Comparison of ENCODE assay signal across 8 cellular contexts in the genomic region with DNA sequence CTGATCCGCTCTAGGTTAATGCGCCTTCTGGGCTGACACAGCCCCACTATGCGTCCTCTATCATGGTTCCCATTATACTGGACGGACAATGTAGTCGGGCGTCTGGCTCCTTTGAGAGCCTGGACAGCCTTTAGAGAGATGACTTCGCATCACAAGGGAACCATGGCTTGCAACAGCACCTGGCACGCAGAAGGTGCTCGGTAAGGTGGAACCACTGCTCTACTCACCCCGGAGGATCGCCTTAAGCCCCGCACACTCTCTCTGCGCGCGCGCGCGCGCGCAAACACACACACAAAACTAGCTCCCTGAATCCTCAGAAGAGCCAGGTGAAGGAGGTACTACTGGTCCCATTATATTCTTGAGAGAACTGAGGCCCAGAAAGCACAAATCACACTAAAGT. TPM values are rescaled to one million over a fixed set of nuclear protein-coding genes. Genes with fewer than 3 reads are reported as not detected.
DNase-seq lines count a peak whose midpoint lies in the region; TF ChIP-seq lines count a peak whose summit lies in the region.

No MANE protein-coding gene starts in this region.

- H3K27me3 ChIP-seq in A673 (replicated peaks; ENCODE audit: insufficient read depth, low read depth, low read length, poor library complexity) (no peaks in the 10 kb centered on the region), HUES48 (ENCODE audit: control insufficient read depth, insufficient read depth, low read length) (no peaks in the 10 kb centered on the region), muscle layer of duodenum (ENCODE audit: low read depth, low read length) (no peaks in the 10 kb centered on the region)

- H3K27ac ChIP-seq in A673 (ENCODE audit: low read depth, low read length, poor library complexity, severe bottlenecking) (peak overlapping the region; percentile 80), HUES48 (ENCODE audit: low read depth, low read length) (peak overlapping the region; percentile 89), muscle layer of duodenum (ENCODE audit: low read length) (peak overlapping the region; percentile 7)

- peak overlapping the region; percentile 52; the same call in 1 of the 2 replicates for H3K9ac ChIP-seq in HUES48 (ENCODE audit: low read depth, low read length)

- H3K36me3 ChIP-seq in A673 (ENCODE audit: insufficient read depth, low read length, poor library complexity, severe bottlenecking) (no peaks in the 10 kb centered on the region), HUES48 (ENCODE audit: control insufficient read depth, insufficient read depth, low read length) (0 out of 2 replicates have a peak, but pooled peaks cover 8% of the 10 kb centered on the region), muscle layer of duodenum (ENCODE audit: control insufficient read depth in 1 of 2, insufficient read depth in 2 of 2, low read length in 2 of 2) (peaks cover 4 to 5% of the 10 kb centered on the region in 2 donors)

- DNase-seq in A673 (ENCODE audit: low spot score) (no peak), cardiac fibroblast (ENCODE audit: low read depth in 2 of 2) (no peak), SW480 (ENCODE audit: low spot score) (no peak), NK-92 (lab: John Stamatoyannopoulos, UW; ENCODE audit: unreplicated experiment) (no peak), nucleus accumbens (lab: John Stamatoyannopoulos, UW) (no peak), GM10266 (ENCODE audit: extremely low spot score) (no peak)

- H3K4me3 ChIP-seq in A673 (ENCODE audit: low read depth, low read length, poor library complexity, severe bottlenecking) (peak overlapping the region; percentile 64), HUES48 (ENCODE audit: low read depth, low read length) (peak overlapping the region; percentile 62), cardiac fibroblast (replicated peaks in 1 of 2; ENCODE audit: low read depth in 2 of 2, low read length in 2 of 2) (peak overlapping the region; percentile 1 to 56), muscle layer of duodenum (ENCODE audit: low read depth in 1 of 2, low read length in 2 of 2) (peak overlapping the region; percentile 67 to 78)

- POLR2A ChIA-PET in A673 (lab: Charles Lee; ENCODE audit: low non-redundant PET) = no interaction called here

- H3K4me1 ChIP-seq in A673 (ENCODE audit: insufficient read depth, low read length, poor library complexity, severe bottlenecking) = peaks cover 17% of the 10 kb centered on the region
- peaks cover 25% of the 10 kb centered on the region for H3K4me1 ChIP-seq in HUES48 (ENCODE audit: control insufficient read depth, insufficient read depth, low read length)
- H3K4me1 ChIP-seq in muscle layer of duodenum (ENCODE audit: control insufficient read depth in 1 of 2, insufficient read depth in 2 of 2, low read length in 2 of 2) = peaks cover 14 to 22% of the 10 kb centered on the region in 2 donors

- TF ChIP-seq CTCF in A673 (conservative IDR thresholded peaks at IDR 0.05; ENCODE audit: low read depth, low read length) = no peak
- TF ChIP-seq CTCF in cardiac fibroblast (IDR thresholded peaks at IDR 0.05; ENCODE audit: low read depth, low read length) = no peak
- TF ChIP-seq CTCF in GM10266 (IDR thresholded peaks at IDR 0.05; ENCODE audit: control insufficient read depth, insufficient read depth, low read depth, missing control alignments) = no peak

- no peaks in the 10 kb centered on the region for H3K9me3 ChIP-seq in A673 (ENCODE audit: low read depth, low read length, poor library complexity, severe bottlenecking)
- H3K9me3 ChIP-seq in HUES48 (ENCODE audit: control insufficient read depth, insufficient read depth, low read length) = no peaks in the 10 kb centered on the region
- H3K9me3 ChIP-seq in muscle layer of duodenum (ENCODE audit: control insufficient read depth in 1 of 2, low read length in 2 of 2) = no peaks in the 10 kb centered on the region

- intact Hi-C loops in A673 (cut with micrococcal nuclease; ENCODE audit: unreplicated experiment) = no loop called here

- TSS peak; percentile 65 for BruUV-seq in A673 (replicated peaks; lab: Mats Ljungman, UMichigan)

- CTCF ChIA-PET in A673 (lab: Charles Lee) = interaction anchor here (0.6 to 0.7 kb wide), 2 partner anchors 312 to 407 kb away, joined by 3 read pairs; a partner anchor contains a TSS

RNA-seq across cellular contexts. Expression of a gene that starts 7.1 kb away (rescaled TPM):
- total RNA-seq in A673 (2021) = 11.6 and 15.9 TPM in 2 replicates

RNA-seq across cellular contexts. Expression of a gene that starts 8.9 kb away (rescaled TPM):
- 62.4 and 70.9 TPM in 2 replicates for total RNA-seq in A673 (2021)

RNA-seq across cellular contexts. Expression of a gene that starts 15.1 kb away (rescaled TPM):
- total RNA-seq in A673 (2021) = not detected in 2 replicates

RNA-seq across cellular contexts. Expression of a gene that starts 40.3 kb away (rescaled TPM):
- 1,194 and 1,215 TPM in 2 replicates for total RNA-seq in A673 (2021)

RNA-seq across cellular contexts. Expression of a gene that starts 50.7 kb away (rescaled TPM):
- 155 and 180 TPM in 2 replicates for total RNA-seq in A673 (2021)

Comparison
In these comparisons a context has a peak if more than half of its experiments do, and no peak if none do; other contexts are left out.
1. H3K27ac ChIP-seq: peak in every context shown above with its lines; median percentile 89 in HUES48; 80 in A673; 7 in muscle layer of duodenum.